ENCODE assay signal across 19 cellular contexts in genomic region chr17:4108397-4108796, GRCh38. TPM values are rescaled to one million over a fixed set of nuclear protein-coding genes. Genes with fewer than 3 reads are reported as not detected.
DNase-seq lines count a peak whose midpoint lies in the region; ATAC-seq, FAIRE-seq and TF ChIP-seq lines count a peak whose summit lies in the region.
"Had no signal": no experiment of that assay in that cellular context is flagged by ENCODE, and none has a peak within 500 bp of the region (broad histone marks: within the 10 kb centered on the region; RNA-seq: fewer than 3 reads in every experiment).

No MANE protein-coding gene starts in this region.

- peaks cover 16% of the 10 kb centered on the region for H3K4me1 Mint-ChIP-seq in activated CD4-positive, alpha-beta T cell treated with anti-CD3 and anti-CD28 coated beads for 36 hours
- H3K4me1 Mint-ChIP-seq in activated naive CD8-positive, alpha-beta T cell treated with anti-CD3 and anti-CD28 coated beads, Interleukin-2, amount 10 ng/mL, durations not matched to agents 7 days and 5 days, result peaks cover 15% of the 10 kb centered on the region
- peaks cover 5 to 7% of the 10 kb centered on the region in 2 donors for H3K4me1 Mint-ChIP-seq in immature natural killer cell
- H3K4me1 Mint-ChIP-seq in stimulated activated memory B cell treated with anti-CD40 and anti-IgM and Interleukin-4, amounts not matched to agents 10 μg/mL and 1 μg/mL and 100 μg/mL, for 72 hours, result no peaks in the 10 kb centered on the region
- H3K4me1 Mint-ChIP-seq: activated B cell treated with CpG ODN at 0.5 μM for 24 hours had no signal

- FAIRE-seq in GM12892 (lab: Jason Lieb, UNC), result peak; percentile 36
- FAIRE-seq: GM18507, kidney had no signal

- no peak for ATAC-seq in activated CD4-positive, alpha-beta T cell treated with anti-CD3 and anti-CD28 coated beads for 36 hours
- no peak for ATAC-seq in activated naive CD8-positive, alpha-beta T cell treated with anti-CD3 and anti-CD28 coated beads, Interleukin-2, amount 10 ng/mL, durations not matched to agents 7 days and 5 days (ENCODE audit: low read depth)
- no peak for ATAC-seq in GM21529 (IDR thresholded peaks at IDR 0.05; ENCODE audit: unreplicated experiment)
- ATAC-seq in stimulated activated memory B cell treated with anti-CD40 and anti-IgM and Interleukin-4, amounts not matched to agents 10 μg/mL and 1 μg/mL and 100 μg/mL, for 72 hours, result no peak
- ATAC-seq: lower lobe of right lung had no signal

- no peak for TF ChIP-seq POLR2A in GM12892 (IDR thresholded peaks at IDR 0.05; ENCODE audit: low read depth, low read length)

- POLR2A ChIA-PET in activated CD4-positive, alpha-beta T cell treated with anti-CD3 and anti-CD28 coated beads for 36 hours (lab: Charles Lee), result no interaction called here
- POLR2A ChIA-PET in activated naive CD8-positive, alpha-beta T cell treated with anti-CD3 and anti-CD28 coated beads, Interleukin-2, amount 10 ng/mL, durations not matched to agents 7 days and 5 days (lab: Charles Lee), result no interaction called here

- no peaks in the 10 kb centered on the region for H3K9me3 Mint-ChIP-seq in activated CD4-positive, alpha-beta T cell treated with anti-CD3 and anti-CD28 coated beads for 36 hours (ENCODE audit: low read depth)
- no peaks in the 10 kb centered on the region for H3K9me3 Mint-ChIP-seq in activated naive CD8-positive, alpha-beta T cell treated with anti-CD3 and anti-CD28 coated beads, Interleukin-2, amount 10 ng/mL, durations not matched to agents 7 days and 5 days
- H3K9me3 Mint-ChIP-seq in immature natural killer cell, result no peaks in the 10 kb centered on the region
- H3K9me3 Mint-ChIP-seq in stimulated activated memory B cell treated with anti-CD40 and anti-IgM and Interleukin-4, amounts not matched to agents 10 μg/mL and 1 μg/mL and 100 μg/mL, for 72 hours, result no peaks in the 10 kb centered on the region
- H3K9me3 Mint-ChIP-seq: activated B cell treated with CpG ODN at 0.5 μM for 24 hours had no signal

- H3K27me3 Mint-ChIP-seq in activated CD4-positive, alpha-beta T cell treated with anti-CD3 and anti-CD28 coated beads for 36 hours, result no peaks in the 10 kb centered on the region
- no peaks in the 10 kb centered on the region for H3K27me3 Mint-ChIP-seq in activated naive CD8-positive, alpha-beta T cell treated with anti-CD3 and anti-CD28 coated beads, Interleukin-2, amount 10 ng/mL, durations not matched to agents 7 days and 5 days
- peaks cover 0 to 2% (median 2%) of the 10 kb centered on the region in 3 donors for H3K27me3 Mint-ChIP-seq in immature natural killer cell (ENCODE audit: low read depth in 3 of 3)
- no peaks in the 10 kb centered on the region for H3K27me3 Mint-ChIP-seq in stimulated activated memory B cell treated with anti-CD40 and anti-IgM and Interleukin-4, amounts not matched to agents 10 μg/mL and 1 μg/mL and 100 μg/mL, for 72 hours
- H3K27me3 Mint-ChIP-seq: activated B cell treated with CpG ODN at 0.5 μM for 24 hours had no signal

- no peak overlapping the region for H3K4me3 Mint-ChIP-seq in activated CD4-positive, alpha-beta T cell treated with anti-CD3 and anti-CD28 coated beads for 36 hours
- no peak overlapping the region for H3K4me3 Mint-ChIP-seq in activated naive CD8-positive, alpha-beta T cell treated with anti-CD3 and anti-CD28 coated beads, Interleukin-2, amount 10 ng/mL, durations not matched to agents 7 days and 5 days
- H3K4me3 Mint-ChIP-seq in immature natural killer cell, result no peak overlapping the region
- H3K4me3 Mint-ChIP-seq in stimulated activated memory B cell treated with anti-CD40 and anti-IgM and Interleukin-4, amounts not matched to agents 10 μg/mL and 1 μg/mL and 100 μg/mL, for 72 hours, result no peak overlapping the region
- H3K4me3 Mint-ChIP-seq: activated B cell treated with CpG ODN at 0.5 μM for 24 hours had no signal

- intact Hi-C loops in activated CD4-positive, alpha-beta T cell treated with anti-CD3 and anti-CD28 coated beads for 36 hours (cut with DNase I, micrococcal nuclease), result no loop called here

- CTCF ChIA-PET in activated CD4-positive, alpha-beta T cell treated with anti-CD3 and anti-CD28 coated beads for 36 hours (lab: Charles Lee), result no interaction called here

- no peak for DNase-seq in activated CD4-positive, alpha-beta T cell treated with anti-CD3 and anti-CD28 coated beads for 36 hours
- DNase-seq in activated CD4-positive, alpha-beta T cell treated with anti-CD3 and anti-CD28 coated beads for 4 hours, result no peak
- DNase-seq in GM12892 (ENCODE audit: insufficient read length) (no peak), immature natural killer cell (no peak), SW480 (ENCODE audit: low spot score) (no peak)
- no peak for DNase-seq in activated naive CD8-positive, alpha-beta T cell treated with anti-CD3 and anti-CD28 coated beads, Interleukin-2, amount 10 ng/mL, durations not matched to agents 7 days and 5 days
- DNase-seq: activated B cell treated with CpG ODN at 0.5 μM for 24 hours; brain microvascular endothelial cell; GF-D8; kidney; lower lobe of right lung; NCI-H1105 treated with DMSO at 0.1 percent for 48 hours; NCI-H2081 treated with DMSO at 0.1 percent for 48 hours; NCI-H774; stimulated activated CD8-positive, alpha-beta memory T cell treated with anti-CD3 and anti-CD28 coated beads, Interleukin-4, amount 100 ng/mL, for 48 hours; upper lobe of left lung had no signal

- peaks cover 42% of the 10 kb centered on the region for H3K36me3 Mint-ChIP-seq in activated CD4-positive, alpha-beta T cell treated with anti-CD3 and anti-CD28 coated beads for 36 hours (ENCODE audit: low read depth)
- H3K36me3 Mint-ChIP-seq in activated naive CD8-positive, alpha-beta T cell treated with anti-CD3 and anti-CD28 coated beads, Interleukin-2, amount 10 ng/mL, durations not matched to agents 7 days and 5 days, result peaks cover 23% of the 10 kb centered on the region
- peaks cover 25 to 54% (median 39%) of the 10 kb centered on the region in 3 donors for H3K36me3 Mint-ChIP-seq in immature natural killer cell
- H3K36me3 Mint-ChIP-seq in stimulated activated memory B cell treated with anti-CD40 and anti-IgM and Interleukin-4, amounts not matched to agents 10 μg/mL and 1 μg/mL and 100 μg/mL, for 72 hours, result peaks cover 63% of the 10 kb centered on the region

- H3K27ac Mint-ChIP-seq in activated CD4-positive, alpha-beta T cell treated with anti-CD3 and anti-CD28 coated beads for 36 hours, result peak overlapping the region; percentile 51
- peak overlapping the region; percentile 40 for H3K27ac Mint-ChIP-seq in activated naive CD8-positive, alpha-beta T cell treated with anti-CD3 and anti-CD28 coated beads, Interleukin-2, amount 10 ng/mL, durations not matched to agents 7 days and 5 days
- peak overlapping the region in 4 of 6 donors; percentile 6 to 71 (median 16) for H3K27ac Mint-ChIP-seq in immature natural killer cell
- H3K27ac Mint-ChIP-seq in stimulated activated memory B cell treated with anti-CD40 and anti-IgM and Interleukin-4, amounts not matched to agents 10 μg/mL and 1 μg/mL and 100 μg/mL, for 72 hours, result no peak overlapping the region
- H3K27ac Mint-ChIP-seq: activated B cell treated with CpG ODN at 0.5 μM for 24 hours had no signal

RNA-seq across cellular contexts. Expression of gene ZZEF1, which starts 34.4 kb away (rescaled TPM):
- total RNA-seq in activated CD4-positive, alpha-beta T cell treated with anti-CD3 and anti-CD28 coated beads for 36 hours, result 10 to 100 TPM; 29.4 to 32.5 TPM
- 17.7 TPM for polyA plus RNA-seq in GM12892 (2012; ENCODE audit: missing spikeins)
- 10 to 100 TPM; 69.9 to 70.3 TPM for total RNA-seq in activated naive CD8-positive, alpha-beta T cell treated with anti-CD3 and anti-CD28 coated beads, Interleukin-2, amount 10 ng/mL, durations not matched to agents 7 days and 5 days
- polyA plus RNA-seq in immature natural killer cell, result 10 to 100 TPM in 1 of 3 donors, 1 to 10 TPM in 2; 2.0 to 12.7 (median 3.9) TPM

RNA-seq across cellular contexts. Expression of gene CYB5D2, which starts 34.6 kb away (rescaled TPM):
- total RNA-seq in activated CD4-positive, alpha-beta T cell treated with anti-CD3 and anti-CD28 coated beads for 36 hours, result 10 to 100 TPM; 10.5 to 11.1 TPM
- polyA plus RNA-seq in GM12892 (2012; ENCODE audit: missing spikeins), result 7.7 TPM
- total RNA-seq in activated naive CD8-positive, alpha-beta T cell treated with anti-CD3 and anti-CD28 coated beads, Interleukin-2, amount 10 ng/mL, durations not matched to agents 7 days and 5 days, result 1 to 10 TPM; 8.2 to 8.7 TPM
- 10 to 100 TPM in 2 of 3 donors, 1 to 10 TPM in 1; 9.3 to 11.1 (median 10.9) TPM for polyA plus RNA-seq in immature natural killer cell
